15 cellular contexts compared by ENCODE assay signal in the genomic region with DNA sequence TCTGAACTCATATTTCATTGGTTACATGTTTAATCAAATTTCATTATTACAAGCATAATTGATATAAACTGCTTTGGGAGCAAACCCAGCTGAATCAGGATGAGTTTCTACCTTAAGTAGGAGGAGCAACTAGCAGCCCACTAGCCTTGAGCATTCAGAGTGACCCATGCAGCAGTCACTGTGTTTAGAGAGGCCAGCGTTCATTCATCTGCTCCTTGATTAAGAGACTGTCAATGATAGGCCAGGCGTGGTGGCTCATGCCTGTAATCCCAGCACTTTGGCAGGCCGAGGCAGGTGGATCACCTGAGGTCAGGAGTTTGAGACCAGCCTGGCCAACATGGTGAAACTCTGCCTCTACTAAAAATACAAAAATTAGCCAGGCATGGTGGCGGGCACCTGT. TPM values are rescaled to one million over a fixed set of nuclear protein-coding genes. Genes with fewer than 3 reads are reported as not detected.
"Had no signal": no experiment of that assay in that cellular context is flagged by ENCODE, and none has a peak within 500 bp of the region (broad histone marks: within the 10 kb centered on the region; RNA-seq: fewer than 3 reads in every experiment).

No MANE protein-coding gene starts in this region.

RNA-seq across cellular contexts. Expression of a gene that starts 1.9 kb away (rescaled TPM):
- total RNA-seq: activated B cell treated with CpG ODN at 0.5 μM for 24 hours; activated CD4-positive, alpha-beta memory T cell treated with anti-CD3 and anti-CD28 coated beads for 36 hours; activated CD4-positive, alpha-beta T cell treated with anti-CD3 and anti-CD28 coated beads, Interleukin-2, amount 10 ng/mL, durations not matched to agents 24 days and 14 days; activated CD8-positive, alpha-beta memory T cell treated with anti-CD3 and anti-CD28 coated beads for 36 hours; activated CD8-positive, alpha-beta T cell treated with anti-CD3 and anti-CD28 coated beads for 36 hours; activated naive CD4-positive, alpha-beta T cell treated with anti-CD3 and anti-CD28 coated beads for 36 hours; activated naive CD4-positive, alpha-beta T cell treated with anti-CD3 and anti-CD28 coated beads, Interleukin-2, amount 50 U/mL, for 72 hours; activated naive CD8-positive, alpha-beta T cell treated with anti-CD3 and anti-CD28 coated beads for 36 hours; activated T-cell treated with anti-CD3 and anti-CD28 coated beads, Interleukin-2, amount 50 U/mL, for 72 hours; activated T-helper 1 cell treated with anti-CD3 and anti-CD28 coated beads, Interleukin-12 subunit alpha, Interleukin-12 subunit beta, Interleukin-2, Interleukin-4 antibody, amounts not matched to agents 30 ng/mL and 10 ng/mL and 1 ng/mL, durations not matched to agents 14 hours and 24 hours and 36 hours; activated T-helper 17 cell treated with anti-CD3 and anti-CD28 coated beads, Interleukin-2, amount 50 U/mL, for 72 hours; ascending aorta; breast epithelium; cardiac septum; cerebellum had no signal

RNA-seq across cellular contexts. Expression of a gene that starts 17.5 kb away (rescaled TPM):
- total RNA-seq: activated B cell treated with CpG ODN at 0.5 μM for 24 hours; activated CD4-positive, alpha-beta memory T cell treated with anti-CD3 and anti-CD28 coated beads for 36 hours; activated CD4-positive, alpha-beta T cell treated with anti-CD3 and anti-CD28 coated beads, Interleukin-2, amount 10 ng/mL, durations not matched to agents 24 days and 14 days; activated CD8-positive, alpha-beta memory T cell treated with anti-CD3 and anti-CD28 coated beads for 36 hours; activated CD8-positive, alpha-beta T cell treated with anti-CD3 and anti-CD28 coated beads for 36 hours; activated naive CD4-positive, alpha-beta T cell treated with anti-CD3 and anti-CD28 coated beads for 36 hours; activated naive CD4-positive, alpha-beta T cell treated with anti-CD3 and anti-CD28 coated beads, Interleukin-2, amount 50 U/mL, for 72 hours; activated naive CD8-positive, alpha-beta T cell treated with anti-CD3 and anti-CD28 coated beads for 36 hours; activated T-cell treated with anti-CD3 and anti-CD28 coated beads, Interleukin-2, amount 50 U/mL, for 72 hours; activated T-helper 1 cell treated with anti-CD3 and anti-CD28 coated beads, Interleukin-12 subunit alpha, Interleukin-12 subunit beta, Interleukin-2, Interleukin-4 antibody, amounts not matched to agents 30 ng/mL and 10 ng/mL and 1 ng/mL, durations not matched to agents 14 hours and 24 hours and 36 hours; activated T-helper 17 cell treated with anti-CD3 and anti-CD28 coated beads, Interleukin-2, amount 50 U/mL, for 72 hours; ascending aorta; breast epithelium; cardiac septum; cerebellum had no signal

RNA-seq across cellular contexts. Expression of a gene that starts 20.1 kb away (rescaled TPM):
- total RNA-seq: activated CD4-positive, alpha-beta T cell treated with anti-CD3 and anti-CD28 coated beads, Interleukin-2, amount 10 ng/mL, durations not matched to agents 24 days and 14 days; activated CD8-positive, alpha-beta memory T cell treated with anti-CD3 and anti-CD28 coated beads for 36 hours; activated CD8-positive, alpha-beta T cell treated with anti-CD3 and anti-CD28 coated beads for 36 hours; activated naive CD4-positive, alpha-beta T cell treated with anti-CD3 and anti-CD28 coated beads for 36 hours; activated naive CD4-positive, alpha-beta T cell treated with anti-CD3 and anti-CD28 coated beads, Interleukin-2, amount 50 U/mL, for 72 hours; activated T-helper 17 cell treated with anti-CD3 and anti-CD28 coated beads, Interleukin-2, amount 50 U/mL, for 72 hours; ascending aorta; cardiac septum; cerebellum had no signal
